ENCODE assay signal across 17 cellular contexts in genomic region chr16:13780841-13781553, GRCh38.
"Had no signal": no experiment of that assay in that cellular context is flagged by ENCODE, and none has a peak within 500 bp of the region (broad histone marks: within the 10 kb centered on the region; RNA-seq: fewer than 3 reads in every experiment).

No MANE protein-coding gene starts in this region.

- H3K4me1 Mint-ChIP-seq: activated B cell treated with CpG ODN at 0.5 μM for 24 hours; activated CD4-positive, alpha-beta T cell treated with anti-CD3 and anti-CD28 coated beads, Interleukin-2, amount 10 ng/mL, durations not matched to agents 7 days and 5 days; activated naive CD4-positive, alpha-beta T cell treated with anti-CD3 and anti-CD28 coated beads, Interleukin-2, amount 10 ng/mL, durations not matched to agents 7 days and 5 days; stimulated activated naive CD8-positive, alpha-beta T cell treated with anti-CD3 and anti-CD28 coated beads, Interleukin-15, amount 100 ng/mL, for 72 hours had no signal

- H3K36me3 Mint-ChIP-seq: activated naive CD4-positive, alpha-beta T cell treated with anti-CD3 and anti-CD28 coated beads, Interleukin-2, amount 10 ng/mL, durations not matched to agents 7 days and 5 days; natural killer cell treated with Interleukin-12 subunit alpha and Interleukin-12 subunit beta and Interleukin-15 and Interleukin-18, amount 100 ng/mL, for 72 hours had no signal

- H3K36me3 ChIP-seq: thoracic aorta had no signal

- DNase-seq: activated B cell treated with CpG ODN at 0.5 μM for 24 hours; activated CD4-positive, alpha-beta T cell treated with anti-CD3 and anti-CD28 coated beads, Interleukin-2, amount 10 ng/mL, durations not matched to agents 7 days and 5 days; activated naive CD4-positive, alpha-beta T cell treated with anti-CD3 and anti-CD28 coated beads, Interleukin-2, amount 10 ng/mL, durations not matched to agents 7 days and 5 days; caudate nucleus; effector CD4-positive, alpha-beta T cell; kidney glomerular epithelial cell; mucosa of descending colon; occipital lobe; stimulated activated CD4-positive, alpha-beta T cell treated with anti-CD3 and anti-CD28 coated beads, Interleukin-4, amount 100 ng/mL, for 4 hours; stimulated activated naive CD8-positive, alpha-beta T cell treated with anti-CD3 and anti-CD28 coated beads, Interleukin-15, amount 100 ng/mL, for 72 hours had no signal

- H3K27me3 Mint-ChIP-seq: activated CD4-positive, alpha-beta T cell treated with anti-CD3 and anti-CD28 coated beads, Interleukin-2, amount 10 ng/mL, durations not matched to agents 7 days and 5 days; activated naive CD4-positive, alpha-beta T cell treated with anti-CD3 and anti-CD28 coated beads, Interleukin-2, amount 10 ng/mL, durations not matched to agents 7 days and 5 days had no signal

- H3K27ac ChIP-seq: coronary artery, skin epidermis, thoracic aorta had no signal

- FAIRE-seq: endothelial cell of umbilical vein had no signal

- H3K4me3 Mint-ChIP-seq: activated B cell treated with CpG ODN at 0.5 μM for 24 hours; activated CD4-positive, alpha-beta T cell treated with anti-CD3 and anti-CD28 coated beads, Interleukin-2, amount 10 ng/mL, durations not matched to agents 7 days and 5 days; activated naive CD4-positive, alpha-beta T cell treated with anti-CD3 and anti-CD28 coated beads, Interleukin-2, amount 10 ng/mL, durations not matched to agents 7 days and 5 days; natural killer cell treated with Interleukin-12 subunit alpha and Interleukin-12 subunit beta and Interleukin-15 and Interleukin-18, amount 100 ng/mL, for 72 hours; stimulated activated naive CD8-positive, alpha-beta T cell treated with anti-CD3 and anti-CD28 coated beads, Interleukin-15, amount 100 ng/mL, for 72 hours; T-helper 1 cell treated with Interleukin-12 subunit alpha and Interleukin-12 subunit beta and Interleukin-4 antibody, amounts not matched to agents 30 μg/mL and 1 μg/mL, for 36 hours had no signal

- H3K27ac Mint-ChIP-seq: activated B cell treated with CpG ODN at 0.5 μM for 24 hours; activated CD4-positive, alpha-beta T cell treated with anti-CD3 and anti-CD28 coated beads, Interleukin-2, amount 10 ng/mL, durations not matched to agents 7 days and 5 days; activated naive CD4-positive, alpha-beta T cell treated with anti-CD3 and anti-CD28 coated beads, Interleukin-2, amount 10 ng/mL, durations not matched to agents 7 days and 5 days; activated T-helper 2 cell treated with anti-CD3 and anti-CD28 coated beads, Interferon-gamma antibody, Interleukin-2, Interleukin-4, amounts not matched to agents 10 μg/mL and 5 μg/mL and 100 μg/mL, durations not matched to agents 14 hours and 24 hours and 36 hours; natural killer cell treated with Interleukin-12 subunit alpha and Interleukin-12 subunit beta and Interleukin-15 and Interleukin-18, amount 100 ng/mL, for 72 hours; stimulated activated naive CD8-positive, alpha-beta T cell treated with anti-CD3 and anti-CD28 coated beads, Interleukin-15, amount 100 ng/mL, for 72 hours; T-helper 1 cell treated with Interleukin-12 subunit alpha and Interleukin-12 subunit beta and Interleukin-4 antibody, amounts not matched to agents 30 μg/mL and 1 μg/mL, for 36 hours had no signal

- H3K9me3 ChIP-seq: mucosa of descending colon, thoracic aorta had no signal

- ATAC-seq: mucosa of descending colon; natural killer cell treated with Interleukin-12 subunit alpha and Interleukin-12 subunit beta and Interleukin-15 and Interleukin-18, amount 100 ng/mL, for 72 hours; stimulated activated naive CD8-positive, alpha-beta T cell treated with anti-CD3 and anti-CD28 coated beads, Interleukin-15, amount 100 ng/mL, for 72 hours had no signal

- H3K4me3 ChIP-seq: coronary artery, mucosa of descending colon, skin epidermis, thoracic aorta had no signal
